In genomic region chr5:77379558-77380061, GRCh38 we compare ENCODE assay signal across 10 cellular contexts.
DNase-seq lines count a peak whose midpoint lies in the region; ATAC-seq, FAIRE-seq and TF ChIP-seq lines count a peak whose summit lies in the region.
"Had no signal": no experiment of that assay in that cellular context is flagged by ENCODE, and none has a peak within 500 bp of the region (broad histone marks: within the 10 kb centered on the region; RNA-seq: fewer than 3 reads in every experiment).

No MANE protein-coding gene starts in this region.

- H3K4me3 ChIP-seq in esophagus muscularis mucosa = no peak overlapping the region
- H3K4me3 ChIP-seq: spleen had no signal

- DNase-seq in T-helper 2 cell = peak in 3 of 5 experiments; percentile 1 to 92 (median 39)
- DNase-seq in stimulated activated CD4-positive, alpha-beta T cell treated with anti-CD3 and anti-CD28 coated beads, Interleukin-12 subunit alpha, Interleukin-12 subunit beta, amount 100 ng/mL, for 24 hours (ENCODE audit: low read depth in 2 of 2) = peak; percentile 29 to 45
- DNase-seq in esophagus muscularis mucosa (ENCODE audit: extremely low spot score) = no peak
- DNase-seq in head of caudate nucleus = no peak
- DNase-seq in omental fat pad (ENCODE audit: low spot score) = no peak
- DNase-seq in frontal cortex (ENCODE audit: low spot score in 2 of 2) = no peak
- DNase-seq: spleen had no signal

- FAIRE-seq in frontal cortex (lab: Jason Lieb, UNC) = no peak
- FAIRE-seq: islet of Langerhans had no signal

- TF ChIP-seq POLR2A in esophagus muscularis mucosa (IDR thresholded peaks at IDR 0.05; ENCODE audit: low read depth) = no peak

- intact Hi-C loops in esophagus muscularis mucosa (cut with DNase I) (no loop called here), head of caudate nucleus (cut with DNase I) (no loop called here)

- no peak for TF ChIP-seq EP300 in esophagus muscularis mucosa (IDR thresholded peaks at IDR 0.05)

- 62% methylated on average over 6 of the region's 6 CpGs for WGBS in esophagus muscularis mucosa

- H3K36me3 ChIP-seq in esophagus muscularis mucosa = no peaks in the 10 kb centered on the region
- H3K36me3 ChIP-seq: spleen had no signal

- no peaks in the 10 kb centered on the region for H3K9me3 ChIP-seq in esophagus muscularis mucosa
- H3K9me3 ChIP-seq: spleen had no signal

- no peaks in the 10 kb centered on the region for H3K4me1 ChIP-seq in esophagus muscularis mucosa
- H3K4me1 ChIP-seq: spleen had no signal

- no peak overlapping the region for H3K27ac ChIP-seq in esophagus muscularis mucosa (replicated peaks in 1 of 4)
- H3K27ac ChIP-seq: spleen had no signal

- no peaks in the 10 kb centered on the region for H3K27me3 ChIP-seq in esophagus muscularis mucosa
- H3K27me3 ChIP-seq: spleen had no signal

- no peak for TF ChIP-seq CTCF in esophagus muscularis mucosa (IDR thresholded peaks at IDR 0.05)
- TF ChIP-seq CTCF in omental fat pad (IDR thresholded peaks at IDR 0.05) = no peak

- ATAC-seq in GM18499 (IDR thresholded peaks at IDR 0.05; ENCODE audit: insufficient read depth, unreplicated experiment) = peak; percentile 83
- peak; percentile 93 for ATAC-seq in HG02610 (IDR thresholded peaks at IDR 0.05; ENCODE audit: unreplicated experiment)
- no peak for ATAC-seq in omental fat pad (ENCODE audit: low FRiP score)

Comparison
In these comparisons a context has a peak if more than half of its experiments do, and no peak if none do; other contexts are left out.
1. DNase-seq: peak in T-helper 2 cell (3 of 5) and stimulated activated CD4-positive, alpha-beta T cell treated with anti-CD3 and anti-CD28 coated beads, Interleukin-12 subunit alpha, Interleukin-12 subunit beta, amount 100 ng/mL, for 24 hours (2 of 2); none in esophagus muscularis mucosa (single experiment), head of caudate nucleus (0 of 42), omental fat pad (single experiment) and frontal cortex (0 of 2).